1 cellular context compared by ENCODE assay signal in genomic region chr17:32143525-32143865, GRCh38.
TF ChIP-seq lines count a peak whose summit lies in the region.

No MANE protein-coding gene starts in this region.

TF ChIP-seq in GM23338, 12 proteins besides CTCF, POLR2A, EP300 and RAD21 (continued from another document):
- TF ChIP-seq, protein P1, sequence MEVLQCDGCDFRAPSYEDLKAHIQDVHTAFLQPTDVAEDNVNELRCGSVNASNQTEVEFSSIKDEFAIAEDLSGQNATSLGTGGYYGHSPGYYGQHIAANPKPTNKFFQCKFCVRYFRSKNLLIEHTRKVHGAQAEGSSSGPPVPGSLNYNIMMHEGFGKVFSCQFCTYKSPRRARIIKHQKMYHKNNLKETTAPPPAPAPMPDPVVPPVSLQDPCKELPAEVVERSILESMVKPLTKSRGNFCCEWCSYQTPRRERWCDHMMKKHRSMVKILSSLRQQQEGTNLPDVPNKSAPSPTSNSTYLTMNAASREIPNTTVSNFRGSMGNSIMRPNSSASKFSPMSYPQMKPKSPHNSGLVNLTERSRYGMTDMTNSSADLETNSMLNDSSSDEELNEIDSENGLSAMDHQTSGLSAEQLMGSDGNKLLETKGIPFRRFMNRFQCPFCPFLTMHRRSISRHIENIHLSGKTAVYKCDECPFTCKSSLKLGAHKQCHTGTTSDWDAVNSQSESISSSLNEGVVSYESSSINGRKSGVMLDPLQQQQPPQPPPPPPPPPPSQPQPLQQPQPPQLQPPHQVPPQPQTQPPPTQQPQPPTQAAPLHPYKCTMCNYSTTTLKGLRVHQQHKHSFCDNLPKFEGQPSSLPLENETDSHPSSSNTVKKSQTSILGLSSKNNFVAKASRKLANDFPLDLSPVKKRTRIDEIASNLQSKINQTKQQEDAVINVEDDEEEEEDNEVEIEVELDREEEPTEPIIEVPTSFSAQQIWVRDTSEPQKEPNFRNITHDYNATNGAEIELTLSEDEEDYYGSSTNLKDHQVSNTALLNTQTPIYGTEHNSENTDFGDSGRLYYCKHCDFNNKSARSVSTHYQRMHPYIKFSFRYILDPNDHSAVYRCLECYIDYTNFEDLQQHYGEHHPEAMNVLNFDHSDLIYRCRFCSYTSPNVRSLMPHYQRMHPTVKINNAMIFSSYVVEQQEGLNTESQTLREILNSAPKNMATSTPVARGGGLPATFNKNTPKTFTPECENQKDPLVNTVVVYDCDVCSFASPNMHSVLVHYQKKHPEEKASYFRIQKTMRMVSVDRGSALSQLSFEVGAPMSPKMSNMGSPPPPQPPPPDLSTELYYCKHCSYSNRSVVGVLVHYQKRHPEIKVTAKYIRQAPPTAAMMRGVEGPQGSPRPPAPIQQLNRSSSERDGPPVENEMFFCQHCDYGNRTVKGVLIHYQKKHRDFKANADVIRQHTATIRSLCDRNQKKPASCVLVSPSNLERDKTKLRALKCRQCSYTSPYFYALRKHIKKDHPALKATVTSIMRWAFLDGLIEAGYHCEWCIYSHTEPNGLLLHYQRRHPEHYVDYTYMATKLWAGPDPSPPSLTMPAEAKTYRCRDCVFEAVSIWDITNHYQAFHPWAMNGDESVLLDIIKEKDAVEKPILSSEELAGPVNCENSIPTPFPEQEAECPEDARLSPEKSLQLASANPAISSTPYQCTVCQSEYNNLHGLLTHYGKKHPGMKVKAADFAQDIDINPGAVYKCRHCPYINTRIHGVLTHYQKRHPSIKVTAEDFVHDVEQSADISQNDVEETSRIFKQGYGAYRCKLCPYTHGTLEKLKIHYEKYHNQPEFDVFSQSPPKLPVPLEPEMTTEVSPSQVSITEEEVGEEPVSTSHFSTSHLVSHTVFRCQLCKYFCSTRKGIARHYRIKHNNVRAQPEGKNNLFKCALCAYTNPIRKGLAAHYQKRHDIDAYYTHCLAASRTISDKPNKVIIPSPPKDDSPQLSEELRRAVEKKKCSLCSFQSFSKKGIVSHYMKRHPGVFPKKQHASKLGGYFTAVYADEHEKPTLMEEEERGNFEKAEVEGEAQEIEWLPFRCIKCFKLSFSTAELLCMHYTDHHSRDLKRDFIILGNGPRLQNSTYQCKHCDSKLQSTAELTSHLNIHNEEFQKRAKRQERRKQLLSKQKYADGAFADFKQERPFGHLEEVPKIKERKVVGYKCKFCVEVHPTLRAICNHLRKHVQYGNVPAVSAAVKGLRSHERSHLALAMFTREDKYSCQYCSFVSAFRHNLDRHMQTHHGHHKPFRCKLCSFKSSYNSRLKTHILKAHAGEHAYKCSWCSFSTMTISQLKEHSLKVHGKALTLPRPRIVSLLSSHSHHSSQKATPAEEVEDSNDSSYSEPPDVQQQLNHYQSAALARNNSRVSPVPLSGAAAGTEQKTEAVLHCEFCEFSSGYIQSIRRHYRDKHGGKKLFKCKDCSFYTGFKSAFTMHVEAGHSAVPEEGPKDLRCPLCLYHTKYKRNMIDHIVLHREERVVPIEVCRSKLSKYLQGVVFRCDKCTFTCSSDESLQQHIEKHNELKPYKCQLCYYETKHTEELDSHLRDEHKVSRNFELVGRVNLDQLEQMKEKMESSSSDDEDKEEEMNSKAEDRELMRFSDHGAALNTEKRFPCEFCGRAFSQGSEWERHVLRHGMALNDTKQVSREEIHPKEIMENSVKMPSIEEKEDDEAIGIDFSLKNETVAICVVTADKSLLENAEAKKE (CRISPR knock-in tag; IDR thresholded peaks at IDR 0.05) = no peak
- TF ChIP-seq ZNF114 (CRISPR knock-in tag; IDR thresholded peaks at IDR 0.05) (no peak), ZNF331 (CRISPR knock-in tag; IDR thresholded peaks at IDR 0.05; ENCODE audit: low read depth) (no peak), REST (IDR thresholded peaks at IDR 0.05; ENCODE audit: unreplicated experiment) (no peak)
